Comparison of ENCODE assay signal across 13 cellular contexts in genomic region chr22:42217019-42217751, GRCh38. TPM values are rescaled to one million over a fixed set of nuclear protein-coding genes. Genes with fewer than 3 reads are reported as not detected.
DNase-seq lines count a peak whose midpoint lies in the region; ATAC-seq and TF ChIP-seq lines count a peak whose summit lies in the region.
"Had no signal": no experiment of that assay in that cellular context is flagged by ENCODE, and none has a peak within 500 bp of the region (broad histone marks: within the 10 kb centered on the region; RNA-seq: fewer than 3 reads in every experiment).

No MANE protein-coding gene starts in this region.

- POLR2A ChIA-PET in CD4-positive, alpha-beta memory T cell (lab: Charles Lee; ENCODE audit: partially characterized antibody): interaction anchor here (0.7 to 2.6 kb wide), 5 partner anchors 9 to 67 kb away, joined by 3 to 15 read pairs (median 3); no protein-coding TSS in a partner anchor

- H3K9me3 ChIP-seq in CD4-positive, alpha-beta memory T cell (ENCODE audit: control insufficient read depth in 1 of 2, low read length in 2 of 2): no peaks in the 10 kb centered on the region
- H3K9me3 ChIP-seq in tibial artery: no peaks in the 10 kb centered on the region

- peak overlapping the region; percentile 29 to 79 (median 63) for H3K4me3 Mint-ChIP-seq in CD4-positive, alpha-beta memory T cell
- H3K4me3 Mint-ChIP-seq in activated naive CD4-positive, alpha-beta T cell treated with anti-CD3 and anti-CD28 coated beads, Interleukin-2, amount 50 U/mL, for 24 hours: no peak overlapping the region
- H3K4me3 Mint-ChIP-seq in naive B cell: no peak overlapping the region

- H3K9me3 Mint-ChIP-seq in CD4-positive, alpha-beta memory T cell: no peaks in the 10 kb centered on the region
- H3K9me3 Mint-ChIP-seq in activated naive CD4-positive, alpha-beta T cell treated with anti-CD3 and anti-CD28 coated beads, Interleukin-2, amount 50 U/mL, for 24 hours: no peaks in the 10 kb centered on the region
- no peaks in the 10 kb centered on the region for H3K9me3 Mint-ChIP-seq in naive B cell

- H3K36me3 Mint-ChIP-seq in CD4-positive, alpha-beta memory T cell: peaks cover 27 to 39% of the 10 kb centered on the region in 2 donors
- H3K36me3 Mint-ChIP-seq in activated naive CD4-positive, alpha-beta T cell treated with anti-CD3 and anti-CD28 coated beads, Interleukin-2, amount 50 U/mL, for 24 hours: peaks cover 9% of the 10 kb centered on the region
- H3K36me3 Mint-ChIP-seq in naive B cell: peaks cover 0 to 11% of the 10 kb centered on the region in 2 donors

- no peaks in the 10 kb centered on the region for H3K27me3 ChIP-seq in CD4-positive, alpha-beta memory T cell (ENCODE audit: insufficient read depth, low read length)
- H3K27me3 ChIP-seq in tibial artery: no peaks in the 10 kb centered on the region

- H3K27ac Mint-ChIP-seq in CD4-positive, alpha-beta memory T cell: peak overlapping the region; percentile 71 to 95 (median 89)
- H3K27ac Mint-ChIP-seq in activated naive CD4-positive, alpha-beta T cell treated with anti-CD3 and anti-CD28 coated beads, Interleukin-2, amount 50 U/mL, for 24 hours: peak overlapping the region; percentile 81
- peak overlapping the region; percentile 37 to 86 (median 64) for H3K27ac Mint-ChIP-seq in naive B cell

- no peak overlapping the region for H3K4me3 ChIP-seq in CD4-positive, alpha-beta memory T cell (ENCODE audit: low read length in 2 of 2)
- no peak overlapping the region for H3K4me3 ChIP-seq in tibial artery
- H3K4me3 ChIP-seq: K562 had no signal

- peaks cover 55% of the 10 kb centered on the region for H3K4me1 ChIP-seq in CD4-positive, alpha-beta memory T cell (ENCODE audit: insufficient read depth, low read length)
- H3K4me1 ChIP-seq in tibial artery: peaks cover 0 to 15% (median 3%) of the 10 kb centered on the region in 4 donors

- H3K36me3 ChIP-seq in CD4-positive, alpha-beta memory T cell (ENCODE audit: insufficient read depth, low read length): peaks cover 30% of the 10 kb centered on the region
- peaks cover 6 to 30% (median 29%) of the 10 kb centered on the region in 3 donors for H3K36me3 ChIP-seq in tibial artery

- peaks cover 44 to 65% (median 53%) of the 10 kb centered on the region in 4 donors for H3K4me1 Mint-ChIP-seq in CD4-positive, alpha-beta memory T cell
- H3K4me1 Mint-ChIP-seq in activated naive CD4-positive, alpha-beta T cell treated with anti-CD3 and anti-CD28 coated beads, Interleukin-2, amount 50 U/mL, for 24 hours: peaks cover 52% of the 10 kb centered on the region
- H3K4me1 Mint-ChIP-seq in naive B cell: peaks cover 44 to 46% (median 46%) of the 10 kb centered on the region in 3 donors

- TF ChIP-seq CTCF in tibial artery (IDR thresholded peaks at IDR 0.05): no peak

- ATAC-seq in GM19468 (IDR thresholded peaks at IDR 0.05; ENCODE audit: extremely low read depth, unreplicated experiment) (peak; percentile 44), naive B cell (ENCODE audit: low read depth in 2 of 2) (no peak), HG02678 (IDR thresholded peaks at IDR 0.05; ENCODE audit: unreplicated experiment) (no peak)
- ATAC-seq: K562 had no signal

- no peaks in the 10 kb centered on the region for H3K27me3 Mint-ChIP-seq in CD4-positive, alpha-beta memory T cell
- no peaks in the 10 kb centered on the region for H3K27me3 Mint-ChIP-seq in activated naive CD4-positive, alpha-beta T cell treated with anti-CD3 and anti-CD28 coated beads, Interleukin-2, amount 50 U/mL, for 24 hours
- H3K27me3 Mint-ChIP-seq in naive B cell: no peaks in the 10 kb centered on the region

- CTCF ChIA-PET in CD4-positive, alpha-beta memory T cell (lab: Charles Lee; ENCODE audit: partially characterized antibody): interaction anchor here (1.3 to 1.6 kb wide), 2 partner anchors 20 to 126 kb away, joined by 3 read pairs; no protein-coding TSS in a partner anchor

- peak in 1 of 5 donors; percentile 6 for DNase-seq in CD4-positive, alpha-beta memory T cell
- DNase-seq in naive B cell (no peak), Ammon's horn (ENCODE audit: low spot score) (no peak), tibial artery (no peak), NCI-H510A (lab: John Stamatoyannopoulos, UW) (no peak)
- DNase-seq: erythroblast; HCEC 1CT; stimulated activated CD8-positive, alpha-beta memory T cell treated with anti-CD3 and anti-CD28 coated beads, Interleukin-4, amount 100 ng/mL, for 48 hours had no signal

- intact Hi-C loops in CD4-positive, alpha-beta memory T cell (cut with micrococcal nuclease): loop anchor here (5.0 kb wide), 1 partner anchor 40 kb away; no protein-coding TSS in a partner anchor
- intact Hi-C loops in tibial artery (cut with DNase I; ENCODE audit: low total_unique reads): no loop called here

- H3K27ac ChIP-seq in CD4-positive, alpha-beta memory T cell (ENCODE audit: low read depth, low read length): peak overlapping the region; percentile 48
- no peak overlapping the region for H3K27ac ChIP-seq in tibial artery
- H3K27ac ChIP-seq: C4-2B had no signal

RNA-seq across cellular contexts. Expression of gene TCF20, which starts 53.3 kb away (rescaled TPM):
- total RNA-seq in CD4-positive, alpha-beta memory T cell: 10 to 100 TPM; 88.7 to 93.4 TPM
- polyA plus RNA-seq in CD4-positive, alpha-beta memory T cell: 1 to 10 TPM in 1 of 2 donors, under 1 TPM in 1; 0.72 to 4.8 TPM
- 1 to 10 TPM in 5 of 6 donors, not detected in 1; 1.7 to 4.5 (median 2.3) TPM for polyA plus RNA-seq in naive B cell (ENCODE audit: low read depth in 6 of 6)

Comparison
In these comparisons a context has a peak if more than half of its experiments do, and no peak if none do; other contexts are left out.
1. H3K4me3 Mint-ChIP-seq: peak in CD4-positive, alpha-beta memory T cell (8 of 8); none in activated naive CD4-positive, alpha-beta T cell treated with anti-CD3 and anti-CD28 coated beads, Interleukin-2, amount 50 U/mL, for 24 hours (single experiment) and naive B cell (0 of 8).
2. Peak in every context shown above with its lines, with median percentiles within 50 percentile points of each other: H3K27ac Mint-ChIP-seq.